ENCODE assay signal across 9 cellular contexts in the genomic region with DNA sequence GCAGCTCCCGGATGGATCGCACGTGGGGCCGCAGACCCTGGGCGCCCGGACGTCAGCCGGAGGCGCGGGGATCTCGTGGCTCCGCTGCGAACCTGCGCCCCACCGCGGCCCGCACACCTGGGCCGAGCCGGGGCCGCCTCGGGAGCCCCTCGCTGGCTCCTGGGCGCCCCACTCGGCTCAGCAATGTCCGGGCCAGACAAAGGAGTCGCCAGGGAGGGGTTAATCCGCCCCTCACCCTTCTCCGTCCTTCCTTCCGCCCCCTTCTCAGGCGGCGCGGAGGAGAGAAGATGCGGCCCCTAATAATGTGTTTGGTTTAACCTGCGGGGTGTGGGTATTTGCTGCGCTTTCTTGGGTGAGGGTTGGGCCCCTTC. TPM values are rescaled to one million over a fixed set of nuclear protein-coding genes. Genes with fewer than 3 reads are reported as not detected.
A peak's percentile ranks its signal among the peaks of the same experiment; 100 is the strongest.
DNase-seq lines count a peak whose midpoint lies in the region; ATAC-seq, FAIRE-seq and TF ChIP-seq lines count a peak whose summit lies in the region.
"Had no signal": no experiment of that assay in that cellular context is flagged by ENCODE, and none has a peak within 500 bp of the region (broad histone marks: within the 10 kb centered on the region; RNA-seq: fewer than 3 reads in every experiment).

No MANE protein-coding gene starts in this region.

- POLR2A ChIA-PET in HEK293 (lab: Yijun Ruan, JAX): interaction anchor here (1.0 kb wide), 1 partner anchor 52 kb away, joined by 4 read pairs; a partner anchor contains a TSS

- H3K4me3 ChIP-seq in HEK293 (ENCODE audit: low read depth, low read length): no peak overlapping the region
- H3K4me3 ChIP-seq in astrocyte (ENCODE audit: insufficient read depth, low read depth, low read length): peak overlapping the region; percentile 94
- H3K4me3 ChIP-seq in iPS-18c (ENCODE audit: insufficient read depth, low read depth, low read length): peak overlapping the region; percentile 52
- H3K4me3 ChIP-seq in skin epidermis: peak overlapping the region; percentile 51 to 81 (median 75)

- H3K36me3 Mint-ChIP-seq in astrocyte (ENCODE audit: low read depth, unreplicated experiment): peaks cover 3% of the 10 kb centered on the region

- H2AFZ ChIP-seq in astrocyte (ENCODE audit: low read depth, low read length): no peak overlapping the region

- peak overlapping the region; percentile 99 for H3K27ac ChIP-seq in HEK293 (ENCODE audit: extremely low read depth, low read depth, low read length)
- peak overlapping the region; percentile 84 for H3K27ac ChIP-seq in astrocyte (ENCODE audit: low read depth, low read length)
- H3K27ac ChIP-seq in skin epidermis: peak overlapping the region; percentile 40 to 98 (median 93)

- CTCF ChIA-PET in HEK293 (lab: Yijun Ruan, JAX): no interaction called here

- H3K4me1 ChIP-seq in HEK293 (ENCODE audit: control insufficient read depth, insufficient read depth, low read length) (peaks cover 8% of the 10 kb centered on the region), astrocyte (ENCODE audit: insufficient read depth, low read length) (peaks cover 32% of the 10 kb centered on the region)

- H3K9me3 Mint-ChIP-seq in astrocyte (ENCODE audit: unreplicated experiment): no peaks in the 10 kb centered on the region

- H3K27ac Mint-ChIP-seq in astrocyte (ENCODE audit: unreplicated experiment): peak overlapping the region; percentile 96

- no peaks in the 10 kb centered on the region for H3K27me3 Mint-ChIP-seq in astrocyte (ENCODE audit: low read depth, unreplicated experiment)

- H3K79me2 ChIP-seq in astrocyte (ENCODE audit: insufficient read depth, low read length): peaks cover 74% of the 10 kb centered on the region

- H3K27me3 ChIP-seq in astrocyte (ENCODE audit: insufficient read depth, low read length): no peaks in the 10 kb centered on the region

- peak overlapping the region; percentile 97 for H3K9ac ChIP-seq in astrocyte (ENCODE audit: low read length)

- H3K9me3 ChIP-seq in HEK293 (ENCODE audit: control insufficient read depth, insufficient read depth, low read depth, low read length): no peaks in the 10 kb centered on the region
- H3K9me3 ChIP-seq in astrocyte (ENCODE audit: insufficient read depth, low read depth, low read length): no peaks in the 10 kb centered on the region
- H3K9me3 ChIP-seq in iPS-18c (ENCODE audit: control insufficient read depth, insufficient read depth, low read length): no peaks in the 10 kb centered on the region

- H3K36me3 ChIP-seq in HEK293 (ENCODE audit: control insufficient read depth in 2 of 2, insufficient read depth in 1 of 2, low read length in 2 of 2) (no peaks in the 10 kb centered on the region), astrocyte (ENCODE audit: insufficient read depth, low read length) (no peaks in the 10 kb centered on the region)

- no peak for FAIRE-seq in astrocyte (lab: Jason Lieb, UNC)
- FAIRE-seq: GM18507 had no signal

- TF ChIP-seq CTCF in HEK293 (tag by site-specific recombination; IDR thresholded peaks at IDR 0.05): no peak
- no peak for TF ChIP-seq CTCF in astrocyte (IDR thresholded peaks at IDR 0.05; ENCODE audit: insufficient read depth, low read depth, low read length)

- peaks cover 38% of the 10 kb centered on the region for H4K20me1 ChIP-seq in astrocyte (ENCODE audit: insufficient read depth, low read length)

- no peak for ATAC-seq in HG03457 (IDR thresholded peaks at IDR 0.05; ENCODE audit: unreplicated experiment)
- ATAC-seq in HG03280 (IDR thresholded peaks at IDR 0.05; ENCODE audit: unreplicated experiment): no peak
- ATAC-seq in HG03521 (IDR thresholded peaks at IDR 0.05; ENCODE audit: unreplicated experiment): no peak

- DNase-seq in astrocyte (ENCODE audit: low read depth) (no peak), middle frontal gyrus (ENCODE audit: extremely low spot score, low spot score) (no peak)

- H3K4me3 Mint-ChIP-seq in astrocyte (ENCODE audit: unreplicated experiment): peak overlapping the region; percentile 95

- peaks cover 10% of the 10 kb centered on the region for H3K4me1 Mint-ChIP-seq in astrocyte (ENCODE audit: low read depth, unreplicated experiment)

- peak overlapping the region; percentile 93 for H3K4me2 ChIP-seq in astrocyte (ENCODE audit: low read length)

TF ChIP-seq in HEK293, 187 proteins besides CTCF, POLR2A, EP300 and RAD21:
- no peak for TF ChIP-seq FEZF1 (tag by site-specific recombination; IDR thresholded peaks at IDR 0.05)
- TF ChIP-seq ZNF24 (tag by site-specific recombination; IDR thresholded peaks at IDR 0.05): no peak
- TF ChIP-seq ZFP69B (tag by site-specific recombination; IDR thresholded peaks at IDR 0.05): no peak
- TF ChIP-seq ZNF416 (tag by site-specific recombination; IDR thresholded peaks at IDR 0.05): no peak
- no peak for TF ChIP-seq ZNF610 (tag by site-specific recombination; IDR thresholded peaks at IDR 0.05; ENCODE audit: borderline replicate concordance)
- TF ChIP-seq ZNF585B (tag by site-specific recombination; IDR thresholded peaks at IDR 0.05): no peak
- TF ChIP-seq, protein P1, sequence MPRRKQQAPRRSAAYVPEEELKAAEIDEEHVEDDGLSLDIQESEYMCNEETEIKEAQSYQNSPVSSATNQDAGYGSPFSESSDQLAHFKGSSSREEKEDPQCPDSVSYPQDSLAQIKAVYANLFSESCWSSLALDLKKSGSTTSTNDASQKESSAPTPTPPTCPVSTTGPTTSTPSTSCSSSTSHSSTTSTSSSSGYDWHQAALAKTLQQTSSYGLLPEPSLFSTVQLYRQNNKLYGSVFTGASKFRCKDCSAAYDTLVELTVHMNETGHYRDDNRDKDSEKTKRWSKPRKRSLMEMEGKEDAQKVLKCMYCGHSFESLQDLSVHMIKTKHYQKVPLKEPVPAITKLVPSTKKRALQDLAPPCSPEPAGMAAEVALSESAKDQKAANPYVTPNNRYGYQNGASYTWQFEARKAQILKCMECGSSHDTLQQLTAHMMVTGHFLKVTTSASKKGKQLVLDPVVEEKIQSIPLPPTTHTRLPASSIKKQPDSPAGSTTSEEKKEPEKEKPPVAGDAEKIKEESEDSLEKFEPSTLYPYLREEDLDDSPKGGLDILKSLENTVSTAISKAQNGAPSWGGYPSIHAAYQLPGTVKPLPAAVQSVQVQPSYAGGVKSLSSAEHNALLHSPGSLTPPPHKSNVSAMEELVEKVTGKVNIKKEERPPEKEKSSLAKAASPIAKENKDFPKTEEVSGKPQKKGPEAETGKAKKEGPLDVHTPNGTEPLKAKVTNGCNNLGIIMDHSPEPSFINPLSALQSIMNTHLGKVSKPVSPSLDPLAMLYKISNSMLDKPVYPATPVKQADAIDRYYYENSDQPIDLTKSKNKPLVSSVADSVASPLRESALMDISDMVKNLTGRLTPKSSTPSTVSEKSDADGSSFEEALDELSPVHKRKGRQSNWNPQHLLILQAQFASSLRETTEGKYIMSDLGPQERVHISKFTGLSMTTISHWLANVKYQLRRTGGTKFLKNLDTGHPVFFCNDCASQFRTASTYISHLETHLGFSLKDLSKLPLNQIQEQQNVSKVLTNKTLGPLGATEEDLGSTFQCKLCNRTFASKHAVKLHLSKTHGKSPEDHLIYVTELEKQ (tag by site-specific recombination; IDR thresholded peaks at IDR 0.05; ENCODE audit: borderline replicate concordance): no peak
- no peak for TF ChIP-seq ZNF544 (tag by site-specific recombination; IDR thresholded peaks at IDR 0.05)
- no peak for TF ChIP-seq ZNF146 (tag by site-specific recombination; IDR thresholded peaks at IDR 0.05)
- no peak for TF ChIP-seq ZNF521 (tag by site-specific recombination; IDR thresholded peaks at IDR 0.05)
- TF ChIP-seq, protein P2, sequence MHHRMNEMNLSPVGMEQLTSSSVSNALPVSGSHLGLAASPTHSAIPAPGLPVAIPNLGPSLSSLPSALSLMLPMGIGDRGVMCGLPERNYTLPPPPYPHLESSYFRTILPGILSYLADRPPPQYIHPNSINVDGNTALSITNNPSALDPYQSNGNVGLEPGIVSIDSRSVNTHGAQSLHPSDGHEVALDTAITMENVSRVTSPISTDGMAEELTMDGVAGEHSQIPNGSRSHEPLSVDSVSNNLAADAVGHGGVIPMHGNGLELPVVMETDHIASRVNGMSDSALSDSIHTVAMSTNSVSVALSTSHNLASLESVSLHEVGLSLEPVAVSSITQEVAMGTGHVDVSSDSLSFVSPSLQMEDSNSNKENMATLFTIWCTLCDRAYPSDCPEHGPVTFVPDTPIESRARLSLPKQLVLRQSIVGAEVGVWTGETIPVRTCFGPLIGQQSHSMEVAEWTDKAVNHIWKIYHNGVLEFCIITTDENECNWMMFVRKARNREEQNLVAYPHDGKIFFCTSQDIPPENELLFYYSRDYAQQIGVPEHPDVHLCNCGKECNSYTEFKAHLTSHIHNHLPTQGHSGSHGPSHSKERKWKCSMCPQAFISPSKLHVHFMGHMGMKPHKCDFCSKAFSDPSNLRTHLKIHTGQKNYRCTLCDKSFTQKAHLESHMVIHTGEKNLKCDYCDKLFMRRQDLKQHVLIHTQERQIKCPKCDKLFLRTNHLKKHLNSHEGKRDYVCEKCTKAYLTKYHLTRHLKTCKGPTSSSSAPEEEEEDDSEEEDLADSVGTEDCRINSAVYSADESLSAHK (tag by site-specific recombination; IDR thresholded peaks at IDR 0.05): no peak
TF ChIP-seq in HEK293: peak in this region for 0.

RNA-seq across cellular contexts. Expression of a gene that starts 47.6 kb away (rescaled TPM):
- 71.4 and 80.3 TPM in 2 replicates for total RNA-seq in astrocyte

RNA-seq across cellular contexts. Expression of a gene that starts 52.6 kb away (rescaled TPM):
- total RNA-seq in astrocyte: 18.5 TPM in 2 replicates
